Comparison of ENCODE assay signal across 1 cellular context in genomic region chr3:49339947-49340800, GRCh38.
A peak's percentile ranks its signal among the peaks of the same experiment; 100 is the strongest.
TF ChIP-seq lines count a peak whose summit lies in the region.

Gene USP4, minus strand, starts transcription at chr3:49340053. Its CDS starts 29 bp downstream, at chr3:49340024.

TF ChIP-seq in HepG2, 621 proteins besides CTCF, POLR2A, EP300 and RAD21 (continued from another document and continues in another):
- peak; percentile 98 for TF ChIP-seq ZNF574 (CRISPR knock-in tag; IDR thresholded peaks at IDR 0.05)
- no peak for TF ChIP-seq RBAK (CRISPR knock-in tag; IDR thresholded peaks at IDR 0.05)
- peak; percentile 95 for TF ChIP-seq E2F1 (CRISPR knock-in tag; IDR thresholded peaks at IDR 0.05)
- TF ChIP-seq LBX2 (CRISPR knock-in tag; IDR thresholded peaks at IDR 0.05; ENCODE audit: borderline replicate concordance) = peak; percentile 74; the same call in 1 of the 2 replicates
- TF ChIP-seq IRF1 (CRISPR knock-in tag; IDR thresholded peaks at IDR 0.05; ENCODE audit: low read depth) = peak; percentile 95
- peak; percentile 97 for TF ChIP-seq ZNF280B (CRISPR knock-in tag; IDR thresholded peaks at IDR 0.05; ENCODE audit: borderline replicate concordance)
- TF ChIP-seq EED (CRISPR knock-in tag; IDR thresholded peaks at IDR 0.05) = peak; percentile 88; the same call in 1 of the 2 replicates
- TF ChIP-seq MXD1 (CRISPR knock-in tag; IDR thresholded peaks at IDR 0.05) = peak; percentile 96
- no peak for TF ChIP-seq FOXJ3 (CRISPR knock-in tag; IDR thresholded peaks at IDR 0.05; ENCODE audit: borderline replicate concordance)
- no peak for TF ChIP-seq ZNF619 (CRISPR knock-in tag; IDR thresholded peaks at IDR 0.05)
- TF ChIP-seq ZBTB42 (CRISPR knock-in tag; IDR thresholded peaks at IDR 0.05) = peak; percentile 91; the same call in 1 of the 2 replicates
- TF ChIP-seq ZBTB40 (IDR thresholded peaks at IDR 0.05) = no peak
- peak; percentile 86 for TF ChIP-seq ZBTB40 (CRISPR knock-in tag; IDR thresholded peaks at IDR 0.05)
- TF ChIP-seq SALL2 (CRISPR knock-in tag; IDR thresholded peaks at IDR 0.05) = peak; percentile 64
- TF ChIP-seq ZNF766 (CRISPR knock-in tag; IDR thresholded peaks at IDR 0.05; ENCODE audit: borderline replicate concordance) = 0 out of 2 replicates have a peak, but pooled peaks have one; percentile 82
- peak; percentile 97; the same call in 1 of the 2 replicates for TF ChIP-seq IRF9 (CRISPR knock-in tag; IDR thresholded peaks at IDR 0.05; ENCODE audit: borderline replicate concordance)
- 0 out of 2 replicates have a peak, but pooled peaks have one; percentile 25 for TF ChIP-seq ZNF614 (CRISPR knock-in tag; IDR thresholded peaks at IDR 0.05; ENCODE audit: borderline replicate concordance)
- peak; percentile 82 for TF ChIP-seq NFAT5 (CRISPR knock-in tag; IDR thresholded peaks at IDR 0.05)
- peak; percentile 82; the same call in 1 of the 2 replicates for TF ChIP-seq ZNF280D (CRISPR knock-in tag; IDR thresholded peaks at IDR 0.05)
- peak; percentile 97 for TF ChIP-seq NRL (CRISPR knock-in tag; IDR thresholded peaks at IDR 0.05; ENCODE audit: borderline replicate concordance)
